8 cellular contexts compared by ENCODE assay signal in genomic region chr4:38128478-38129451, GRCh38.
DNase-seq lines count a peak whose midpoint lies in the region; ATAC-seq and TF ChIP-seq lines count a peak whose summit lies in the region.

No MANE protein-coding gene starts in this region.

- ATAC-seq in GM18909 (IDR thresholded peaks at IDR 0.05; ENCODE audit: poor library complexity, unreplicated experiment) (peak; percentile 47), HG03045 (IDR thresholded peaks at IDR 0.05; ENCODE audit: unreplicated experiment) (peak; percentile 60)

- TF ChIP-seq CTCF in cardiac fibroblast (IDR thresholded peaks at IDR 0.05; ENCODE audit: low read depth, low read length): no peak

- no peak overlapping the region for H3K9ac ChIP-seq in rectal smooth muscle tissue (ENCODE audit: low read length)

- H3K27ac ChIP-seq in rectal smooth muscle tissue (ENCODE audit: low read depth, low read length): peak overlapping the region; percentile 15

- H3K36me3 ChIP-seq in rectal smooth muscle tissue (ENCODE audit: control insufficient read depth, insufficient read depth, low read length): no peaks in the 10 kb centered on the region

- peak; percentile 19 to 96 (median 63) for DNase-seq in T-helper 2 cell
- peak; percentile 49 to 82 for DNase-seq in cardiac fibroblast (ENCODE audit: low read depth in 2 of 2)
- DNase-seq in NCI-H128 (lab: John Stamatoyannopoulos, UW; ENCODE audit: unreplicated experiment): no peak
- no peak for DNase-seq in NCI-H1092 (lab: John Stamatoyannopoulos, UW)
- DNase-seq in KG1 (lab: John Stamatoyannopoulos, UW): no peak

- peaks cover 38% of the 10 kb centered on the region for H3K4me1 ChIP-seq in rectal smooth muscle tissue (ENCODE audit: control insufficient read depth, insufficient read depth, low read length)

- H3K4me3 ChIP-seq in cardiac fibroblast (replicated peaks in 1 of 2; ENCODE audit: low read depth in 2 of 2, low read length in 2 of 2) (no peak overlapping the region), rectal smooth muscle tissue (ENCODE audit: low read length) (no peak overlapping the region)

- H3K27me3 ChIP-seq in rectal smooth muscle tissue (ENCODE audit: control insufficient read depth, insufficient read depth, low read length): no peaks in the 10 kb centered on the region

Comparison
In these comparisons a context has a peak if more than half of its experiments do, and no peak if none do; other contexts are left out.
1. DNase-seq: peak in T-helper 2 cell (5 of 5) and cardiac fibroblast (2 of 2); none in NCI-H128 (single experiment), NCI-H1092 (single experiment) and KG1 (single experiment).